ENCODE assay signal across 8 cellular contexts in genomic region chrX:69618803-69619202, GRCh38. TPM values are rescaled to one million over a fixed set of nuclear protein-coding genes. Genes with fewer than 3 reads are reported as not detected.
DNase-seq lines count a peak whose midpoint lies in the region; ATAC-seq and TF ChIP-seq lines count a peak whose summit lies in the region.

No MANE protein-coding gene starts in this region.

- peaks cover 3% of the 10 kb centered on the region for H3K4me1 Mint-ChIP-seq in progenitor cell of endocrine pancreas (ENCODE audit: low read depth)

- no peak overlapping the region for H3K4me3 ChIP-seq in OCI-LY3 (ENCODE audit: low read length)

- no peak overlapping the region for H2AFZ ChIP-seq in OCI-LY3 (ENCODE audit: low read depth, low read length)

- H3K36me3 Mint-ChIP-seq in progenitor cell of endocrine pancreas (ENCODE audit: insufficient read depth) = no peaks in the 10 kb centered on the region

- no peaks in the 10 kb centered on the region for H4K20me1 ChIP-seq in OCI-LY3 (ENCODE audit: insufficient read depth, low read length)

- no peak overlapping the region for H3K4me3 Mint-ChIP-seq in progenitor cell of endocrine pancreas (ENCODE audit: low read depth)

- no peaks in the 10 kb centered on the region for H3K27me3 ChIP-seq in OCI-LY3 (ENCODE audit: low read depth, low read length)

- H3K79me2 ChIP-seq in OCI-LY3 (ENCODE audit: low read length) = no peaks in the 10 kb centered on the region

- H3K27ac ChIP-seq in OCI-LY3 (ENCODE audit: low read length) = no peak overlapping the region

- no peaks in the 10 kb centered on the region for H3K9me3 ChIP-seq in OCI-LY3 (ENCODE audit: insufficient read depth, low read length)

- TF ChIP-seq CTCF in OCI-LY3 (IDR thresholded peaks at IDR 0.05; ENCODE audit: low read depth, low read length) (peak; percentile 47), progenitor cell of endocrine pancreas (IDR thresholded peaks at IDR 0.05; ENCODE audit: unreplicated experiment) (peak; percentile 51)

- peaks cover 13% of the 10 kb centered on the region for H3K27me3 Mint-ChIP-seq in progenitor cell of endocrine pancreas

- no peak overlapping the region for H3K27ac Mint-ChIP-seq in progenitor cell of endocrine pancreas

- peaks cover 20% of the 10 kb centered on the region for H3K9me3 Mint-ChIP-seq in progenitor cell of endocrine pancreas (ENCODE audit: low read depth)

- no peaks in the 10 kb centered on the region for H3K4me1 ChIP-seq in OCI-LY3 (ENCODE audit: low read length)

- DNase-seq in left cardiac atrium (peak; percentile 22), Right ventricle myocardium superior (no peak), dermis microvascular lymphatic vessel endothelial cell (ENCODE audit: low read depth in 2 of 2) (peak; percentile 12 to 22), progenitor cell of endocrine pancreas (ENCODE audit: low spot score, unreplicated experiment) (no peak), occipital lobe (lab: John Stamatoyannopoulos, UW) (no peak)

- intact Hi-C loops in left cardiac atrium (cut with DNase I) (loop anchor here in 1 of 2 donors (5.0 to 10.0 kb wide), 3 partner anchors 82 to 413 kb away; no protein-coding TSS in a partner anchor), Right ventricle myocardium superior (cut with DNase I) (loop anchor here (5.0 kb wide), 1 partner anchor 82 kb away; no protein-coding TSS in a partner anchor)

- H3K36me3 ChIP-seq in OCI-LY3 (replicated peaks; ENCODE audit: low read depth, low read length) = no peaks in the 10 kb centered on the region

- no peak overlapping the region for H3K4me2 ChIP-seq in OCI-LY3 (ENCODE audit: low read length)

- H3K9ac ChIP-seq in OCI-LY3 (ENCODE audit: low read length) = no peak overlapping the region

- ATAC-seq in left cardiac atrium (no peak), Right ventricle myocardium superior (ENCODE audit: poor library complexity) (no peak), GM18519 (IDR thresholded peaks at IDR 0.05; ENCODE audit: low FRiP score, unreplicated experiment) (no peak), HG02884 (IDR thresholded peaks at IDR 0.05; ENCODE audit: unreplicated experiment) (no peak)

RNA-seq across cellular contexts. Expression of gene EDA, which starts 2.9 kb away (rescaled TPM):
- total RNA-seq in left cardiac atrium = 10 to 100 TPM; 13.7 to 17.5 TPM
- 11.1 TPM for total RNA-seq in Right ventricle myocardium superior
- total RNA-seq in dermis microvascular lymphatic vessel endothelial cell = 1.2 and 2.5 TPM in 2 replicates
- total RNA-seq in progenitor cell of endocrine pancreas = 3.0 and 4.8 TPM in 2 replicates
- 5.5 TPM for total RNA-seq in occipital lobe

Comparison
In these comparisons a context has a peak if more than half of its experiments do, and no peak if none do; other contexts are left out.
1. DNase-seq: peak in left cardiac atrium (single experiment) and dermis microvascular lymphatic vessel endothelial cell (2 of 2); none in Right ventricle myocardium superior (single experiment), progenitor cell of endocrine pancreas (single experiment) and occipital lobe (single experiment).